ENCODE assay signal across 26 cellular contexts in the genomic region with DNA sequence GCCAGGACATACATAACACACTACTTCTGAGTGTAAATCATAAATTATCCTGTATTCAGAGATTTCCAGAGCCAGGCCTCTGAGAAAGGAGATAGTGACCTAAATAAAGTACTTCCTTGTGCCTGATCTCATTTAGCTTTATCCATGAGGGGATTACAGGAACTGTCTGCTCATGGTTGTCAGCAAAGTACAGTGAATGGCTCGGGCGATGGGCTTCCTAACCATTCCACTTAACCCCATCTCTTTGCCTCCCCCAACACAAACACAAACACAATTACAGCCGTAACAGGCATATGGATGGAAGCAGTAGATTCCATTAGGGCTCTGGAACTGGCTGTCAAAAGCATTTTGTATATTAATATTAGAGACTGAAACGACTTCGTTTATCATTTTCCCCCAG.
"Had no signal": no experiment of that assay in that cellular context is flagged by ENCODE, and none has a peak within 500 bp of the region (broad histone marks: within the 10 kb centered on the region; RNA-seq: fewer than 3 reads in every experiment).

No MANE protein-coding gene starts in this region.

- H3K27me3 ChIP-seq: adrenal gland, body of pancreas, breast epithelium, Peyer's patch, SJSA1 had no signal

- H3K4me3 ChIP-seq: adrenal gland, body of pancreas, breast epithelium, K562, Peyer's patch, SJSA1 had no signal

- DNase-seq: activated CD4-positive, alpha-beta T cell treated with anti-CD3 and anti-CD28 coated beads for 36 hours; activated CD4-positive, alpha-beta T cell treated with anti-CD3 and anti-CD28 coated beads, Interleukin-2, amount 10 ng/mL, durations not matched to agents 7 days and 5 days; activated CD4-positive, alpha-beta T cell treated with anti-CD3 and anti-CD28 coated beads, Interleukin-2, amount 50 U/mL, for 48 hours; activated CD8-positive, alpha-beta T cell treated with anti-CD3 and anti-CD28 coated beads, Interleukin-2, amount 10 ng/mL, durations not matched to agents 7 days and 5 days; activated gamma-delta T cell; activated naive CD4-positive, alpha-beta T cell treated with anti-CD3 and anti-CD28 coated beads for 36 hours; activated T-cell treated with anti-CD3 and anti-CD28 coated beads, Interleukin-2, amount 50 U/mL, for 24 hours; adrenal gland; body of pancreas; NCI-H1092 treated with DMSO at 0.1 percent for 48 hours; NCI-H1417; NCI-H187 treated with DMSO at 0.1 percent for 48 hours; NCI-H2081; NCI-H226; NCI-H446 treated with DMSO at 0.1 percent for 48 hours; NCI-H524; PC-3; Peyer's patch; RPMI8226; SHP77 treated with DMSO at 0.1 percent for 48 hours had no signal

- H3K9me3 ChIP-seq: adrenal gland, body of pancreas, breast epithelium, Peyer's patch, SJSA1 had no signal

- ATAC-seq: activated CD4-positive, alpha-beta T cell treated with anti-CD3 and anti-CD28 coated beads for 36 hours; activated CD4-positive, CD25-positive, alpha-beta regulatory T cell treated with anti-CD3 and anti-CD28 coated beads, Interleukin-2, amount 50 U/mL, for 24 hours; activated CD8-positive, alpha-beta T cell treated with anti-CD3 and anti-CD28 coated beads, Interleukin-2, amount 10 ng/mL, durations not matched to agents 7 days and 5 days; activated naive CD4-positive, alpha-beta T cell treated with anti-CD3 and anti-CD28 coated beads, Interleukin-2, amount 50 U/mL, for 72 hours; body of pancreas; K562; PC-3; WTC11 had no signal

- H3K27ac ChIP-seq: body of pancreas, breast epithelium, Peyer's patch, SJSA1 had no signal

- H3K4me1 ChIP-seq: adrenal gland, body of pancreas, breast epithelium, Peyer's patch, SJSA1 had no signal

- H3K36me3 ChIP-seq: adrenal gland, breast epithelium, Peyer's patch, SJSA1 had no signal
